Comparison of ENCODE assay signal across 12 cellular contexts in genomic region chr9:99112750-99113417, GRCh38. TPM values are rescaled to one million over a fixed set of nuclear protein-coding genes. Genes with fewer than 3 reads are reported as not detected.
DNase-seq lines count a peak whose midpoint lies in the region; ATAC-seq and TF ChIP-seq lines count a peak whose summit lies in the region.
"Had no signal": no experiment of that assay in that cellular context is flagged by ENCODE, and none has a peak within 500 bp of the region (broad histone marks: within the 10 kb centered on the region; RNA-seq: fewer than 3 reads in every experiment).

No MANE protein-coding gene starts in this region.

- H3K9me3 Mint-ChIP-seq in CD4-positive, alpha-beta memory T cell, result no peaks in the 10 kb centered on the region
- H3K9me3 Mint-ChIP-seq in activated T-helper 2 cell treated with anti-CD3 and anti-CD28 coated beads, Interferon-gamma antibody, Interleukin-2, Interleukin-4, amounts not matched to agents 10 μg/mL and 5 μg/mL and 100 μg/mL, durations not matched to agents 14 hours and 24 hours and 36 hours, result no peaks in the 10 kb centered on the region
- no peaks in the 10 kb centered on the region for H3K9me3 Mint-ChIP-seq in naive thymus-derived CD4-positive, alpha-beta T cell

- H3K4me3 ChIP-seq in CD4-positive, alpha-beta memory T cell (ENCODE audit: low read length in 2 of 2), result peak overlapping the region in 1 of 2 donors; percentile 35
- H3K4me3 ChIP-seq in MM.1S (ENCODE audit: low read length), result no peak overlapping the region
- H3K4me3 ChIP-seq in naive thymus-derived CD4-positive, alpha-beta T cell (ENCODE audit: low read length), result peak overlapping the region; percentile 15
- H3K4me3 ChIP-seq: left ventricle myocardium inferior, PC-9 had no signal

- POLR2A ChIA-PET in CD4-positive, alpha-beta memory T cell (lab: Charles Lee; ENCODE audit: partially characterized antibody), result interaction anchor here (0.6 to 4.7 kb wide), 16 partner anchors 8 to 306 kb away, joined by 3 to 42 read pairs (median 4); partner anchors contain the start of gene TGFBR1
- POLR2A ChIA-PET in naive thymus-derived CD4-positive, alpha-beta T cell (lab: Charles Lee), result interaction anchor here (1.1 to 4.5 kb wide), 7 partner anchors 8 to 54 kb away, joined by 3 to 48 read pairs (median 12); partner anchors contain the start of gene TGFBR1

- H3K36me3 Mint-ChIP-seq in CD4-positive, alpha-beta memory T cell, result no peaks in the 10 kb centered on the region
- H3K36me3 Mint-ChIP-seq in activated T-helper 2 cell treated with anti-CD3 and anti-CD28 coated beads, Interferon-gamma antibody, Interleukin-2, Interleukin-4, amounts not matched to agents 10 μg/mL and 5 μg/mL and 100 μg/mL, durations not matched to agents 14 hours and 24 hours and 36 hours (ENCODE audit: low read depth), result peaks cover 30% of the 10 kb centered on the region
- peaks cover 0 to 38% (median 4%) of the 10 kb centered on the region in 5 donors for H3K36me3 Mint-ChIP-seq in naive thymus-derived CD4-positive, alpha-beta T cell

- no peak for TF ChIP-seq CTCF in MM.1S (IDR thresholded peaks at IDR 0.05; ENCODE audit: low read length)

- peaks cover 75 to 95% (median 83%) of the 10 kb centered on the region in 4 donors for H3K4me1 Mint-ChIP-seq in CD4-positive, alpha-beta memory T cell
- H3K4me1 Mint-ChIP-seq in activated T-helper 2 cell treated with anti-CD3 and anti-CD28 coated beads, Interferon-gamma antibody, Interleukin-2, Interleukin-4, amounts not matched to agents 10 μg/mL and 5 μg/mL and 100 μg/mL, durations not matched to agents 14 hours and 24 hours and 36 hours (ENCODE audit: low read depth), result peaks cover 55% of the 10 kb centered on the region
- H3K4me1 Mint-ChIP-seq in naive thymus-derived CD4-positive, alpha-beta T cell, result peaks cover 66 to 97% (median 93%) of the 10 kb centered on the region in 7 donors

- no peak overlapping the region for H3K9ac ChIP-seq in MM.1S (ENCODE audit: low read length)

- peak; percentile 79 to 85 (median 80) for DNase-seq in CD4-positive, alpha-beta memory T cell
- DNase-seq in MM.1S, result peak; percentile 18
- peak; percentile 30 for DNase-seq in activated T-helper 2 cell treated with anti-CD3 and anti-CD28 coated beads, Interferon-gamma antibody, Interleukin-2, Interleukin-4, amounts not matched to agents 10 μg/mL and 5 μg/mL and 100 μg/mL, durations not matched to agents 14 hours and 24 hours and 36 hours (ENCODE audit: low spot score)
- DNase-seq in naive thymus-derived CD4-positive, alpha-beta T cell, result peak in 7 of 9 donors; percentile 73 to 88 (median 83)
- DNase-seq: Caco-2, left ventricle myocardium inferior, NCI-H1436, PC-9 had no signal

- H3K27ac Mint-ChIP-seq in CD4-positive, alpha-beta memory T cell, result peak overlapping the region; percentile 60 to 90 (median 79)
- H3K27ac Mint-ChIP-seq in activated T-helper 2 cell treated with anti-CD3 and anti-CD28 coated beads, Interferon-gamma antibody, Interleukin-2, Interleukin-4, amounts not matched to agents 10 μg/mL and 5 μg/mL and 100 μg/mL, durations not matched to agents 14 hours and 24 hours and 36 hours, result peak overlapping the region; percentile 23
- H3K27ac Mint-ChIP-seq in naive thymus-derived CD4-positive, alpha-beta T cell, result peak overlapping the region; percentile 65 to 90 (median 82)

- peak overlapping the region; percentile 37 to 85 (median 72) for H3K4me3 Mint-ChIP-seq in CD4-positive, alpha-beta memory T cell
- H3K4me3 Mint-ChIP-seq in activated T-helper 2 cell treated with anti-CD3 and anti-CD28 coated beads, Interferon-gamma antibody, Interleukin-2, Interleukin-4, amounts not matched to agents 10 μg/mL and 5 μg/mL and 100 μg/mL, durations not matched to agents 14 hours and 24 hours and 36 hours (ENCODE audit: low read depth), result peak overlapping the region; percentile 24
- H3K4me3 Mint-ChIP-seq in naive thymus-derived CD4-positive, alpha-beta T cell, result peak overlapping the region; percentile 62 to 83 (median 78)

- no peaks in the 10 kb centered on the region for H3K27me3 ChIP-seq in CD4-positive, alpha-beta memory T cell (ENCODE audit: insufficient read depth, low read length)
- no peaks in the 10 kb centered on the region for H3K27me3 ChIP-seq in MM.1S (replicated peaks; ENCODE audit: insufficient read depth, low read length)
- H3K27me3 ChIP-seq in naive thymus-derived CD4-positive, alpha-beta T cell (ENCODE audit: control insufficient read depth in 2 of 2, insufficient read depth in 2 of 2, low read length in 2 of 2), result no peaks in the 10 kb centered on the region

- intact Hi-C loops in CD4-positive, alpha-beta memory T cell (cut with micrococcal nuclease), result loop anchor here (1.0 to 5.0 kb wide), 6 partner anchors 9 to 711 kb away; no protein-coding TSS in a partner anchor
- intact Hi-C loops in activated T-helper 2 cell treated with anti-CD3 and anti-CD28 coated beads, Interferon-gamma antibody, Interleukin-2, Interleukin-4, amounts not matched to agents 10 μg/mL and 5 μg/mL and 100 μg/mL, durations not matched to agents 14 hours and 24 hours and 36 hours (cut with micrococcal nuclease), result no loop called here
- intact Hi-C loops in naive thymus-derived CD4-positive, alpha-beta T cell (cut with micrococcal nuclease), result loop anchor here (1.0 to 5.0 kb wide), 12 partner anchors 8 to 306 kb away; partner anchors contain the start of genes GALNT12 (in 1 of the 2) and TGFBR1 (in 1 of the 2)

- ATAC-seq in naive thymus-derived CD4-positive, alpha-beta T cell, result peak; percentile 97
- ATAC-seq in HG03439 (IDR thresholded peaks at IDR 0.05; ENCODE audit: unreplicated experiment) (no peak), GM19455 (IDR thresholded peaks at IDR 0.05; ENCODE audit: unreplicated experiment) (no peak), GM21515 (IDR thresholded peaks at IDR 0.05; ENCODE audit: unreplicated experiment) (no peak), HG02571 (IDR thresholded peaks at IDR 0.05; ENCODE audit: unreplicated experiment) (no peak)

- H3K79me2 ChIP-seq in MM.1S (ENCODE audit: low read length), result peaks cover 5% of the 10 kb centered on the region; the same call in 1 of the 2 replicates

- H3K9me3 ChIP-seq in CD4-positive, alpha-beta memory T cell (ENCODE audit: control insufficient read depth in 1 of 2, low read length in 2 of 2), result no peaks in the 10 kb centered on the region
- no peaks in the 10 kb centered on the region for H3K9me3 ChIP-seq in MM.1S (replicated peaks; ENCODE audit: insufficient read depth, low read length)
- H3K9me3 ChIP-seq in naive thymus-derived CD4-positive, alpha-beta T cell (ENCODE audit: control insufficient read depth in 2 of 3, low read length in 3 of 3), result no peaks in the 10 kb centered on the region
- H3K9me3 ChIP-seq: Caco-2, left ventricle myocardium inferior had no signal

- no peaks in the 10 kb centered on the region for H3F3A ChIP-seq in MM.1S (ENCODE audit: insufficient read depth, low read length)

- no peaks in the 10 kb centered on the region for H3K9me2 ChIP-seq in MM.1S (replicated peaks; ENCODE audit: insufficient read depth, low read length)

- no peak overlapping the region for H2AFZ ChIP-seq in MM.1S (ENCODE audit: low read length)
- H2AFZ ChIP-seq: PC-9 had no signal

- H3K36me3 ChIP-seq in CD4-positive, alpha-beta memory T cell (ENCODE audit: insufficient read depth, low read length), result no peaks in the 10 kb centered on the region
- no peaks in the 10 kb centered on the region for H3K36me3 ChIP-seq in MM.1S (replicated peaks; ENCODE audit: insufficient read depth, low read length)
- no peaks in the 10 kb centered on the region for H3K36me3 ChIP-seq in naive thymus-derived CD4-positive, alpha-beta T cell (ENCODE audit: control insufficient read depth in 2 of 3, insufficient read depth in 3 of 3, low read length in 3 of 3)
- H3K36me3 ChIP-seq: left ventricle myocardium inferior had no signal

- no peaks in the 10 kb centered on the region for H4K20me1 ChIP-seq in MM.1S (ENCODE audit: insufficient read depth, low read length)

- 0 out of 2 replicates have a peak overlapping the region, but pooled peaks have one; percentile 16 for H3K4me2 ChIP-seq in MM.1S (ENCODE audit: low read depth, low read length)
- H3K4me2 ChIP-seq: PC-9 had no signal

- H3K27ac ChIP-seq in CD4-positive, alpha-beta memory T cell (ENCODE audit: low read depth, low read length), result peak overlapping the region; percentile 27
- no peak overlapping the region for H3K27ac ChIP-seq in MM.1S (ENCODE audit: low read length)
- H3K27ac ChIP-seq in naive thymus-derived CD4-positive, alpha-beta T cell (ENCODE audit: low read depth, low read length), result peak overlapping the region; percentile 34
- H3K27ac ChIP-seq: PC-9 had no signal

- H3K27me3 Mint-ChIP-seq in CD4-positive, alpha-beta memory T cell, result no peaks in the 10 kb centered on the region
- H3K27me3 Mint-ChIP-seq in activated T-helper 2 cell treated with anti-CD3 and anti-CD28 coated beads, Interferon-gamma antibody, Interleukin-2, Interleukin-4, amounts not matched to agents 10 μg/mL and 5 μg/mL and 100 μg/mL, durations not matched to agents 14 hours and 24 hours and 36 hours (ENCODE audit: low read depth), result no peaks in the 10 kb centered on the region
- no peaks in the 10 kb centered on the region for H3K27me3 Mint-ChIP-seq in naive thymus-derived CD4-positive, alpha-beta T cell

- CTCF ChIA-PET in CD4-positive, alpha-beta memory T cell (lab: Charles Lee; ENCODE audit: partially characterized antibody), result interaction anchor here (1.2 to 3.4 kb wide), 7 partner anchors 9 to 99 kb away, joined by 3 to 17 read pairs (median 5); partner anchors contain the start of gene TGFBR1
- CTCF ChIA-PET in naive thymus-derived CD4-positive, alpha-beta T cell (lab: Charles Lee), result interaction anchor here (0.6 to 2.4 kb wide), 8 partner anchors 9 to 98 kb away, joined by 3 to 13 read pairs (median 4); partner anchors contain the start of gene TGFBR1

- peaks cover 94% of the 10 kb centered on the region for H3K4me1 ChIP-seq in CD4-positive, alpha-beta memory T cell (ENCODE audit: insufficient read depth, low read length)
- H3K4me1 ChIP-seq in MM.1S (ENCODE audit: low read length), result peaks cover 9% of the 10 kb centered on the region; the same call in 1 of the 2 replicates
- H3K4me1 ChIP-seq in naive thymus-derived CD4-positive, alpha-beta T cell (ENCODE audit: control insufficient read depth in 2 of 2, insufficient read depth in 2 of 2, low read length in 2 of 2), result peaks cover 81 to 82% of the 10 kb centered on the region in 2 donors
- H3K4me1 ChIP-seq: Caco-2 had no signal

RNA-seq across cellular contexts. Expression of gene TGFBR1, which starts 8.0 kb away (rescaled TPM):
- 10 to 100 TPM; 26.4 to 27.4 TPM for total RNA-seq in CD4-positive, alpha-beta memory T cell
- 10 to 100 TPM; 19.1 to 21.4 TPM for polyA plus RNA-seq in CD4-positive, alpha-beta memory T cell
- 30.6 and 30.8 TPM in 2 replicates for total RNA-seq in activated T-helper 2 cell treated with anti-CD3 and anti-CD28 coated beads, Interferon-gamma antibody, Interleukin-2, Interleukin-4, amounts not matched to agents 10 μg/mL and 5 μg/mL and 100 μg/mL, durations not matched to agents 14 hours and 24 hours and 36 hours
- total RNA-seq in naive thymus-derived CD4-positive, alpha-beta T cell, result 10 to 100 TPM; 20.6 to 95.5 (median 29.5) TPM
- polyA plus RNA-seq in naive thymus-derived CD4-positive, alpha-beta T cell, result 10 to 100 TPM; 18.3 to 22.0 TPM

Comparison
In these comparisons a context has a peak if more than half of its experiments do, and no peak if none do; other contexts are left out.
1. DNase-seq: peak in every context shown above with its lines; median percentile 83 in naive thymus-derived CD4-positive, alpha-beta T cell; 80 in CD4-positive, alpha-beta memory T cell; 30 in activated T-helper 2 cell treated with anti-CD3 and anti-CD28 coated beads, Interferon-gamma antibody, Interleukin-2, Interleukin-4, amounts not matched to agents 10 μg/mL and 5 μg/mL and 100 μg/mL, durations not matched to agents 14 hours and 24 hours and 36 hours; 18 in MM.1S.
2. H3K27ac Mint-ChIP-seq: peak in every context shown above with its lines; median percentile 82 in naive thymus-derived CD4-positive, alpha-beta T cell; 79 in CD4-positive, alpha-beta memory T cell; 23 in activated T-helper 2 cell treated with anti-CD3 and anti-CD28 coated beads, Interferon-gamma antibody, Interleukin-2, Interleukin-4, amounts not matched to agents 10 μg/mL and 5 μg/mL and 100 μg/mL, durations not matched to agents 14 hours and 24 hours and 36 hours.
3. H3K4me3 Mint-ChIP-seq: peak in every context shown above with its lines; median percentile 78 in naive thymus-derived CD4-positive, alpha-beta T cell; 72 in CD4-positive, alpha-beta memory T cell; 24 in activated T-helper 2 cell treated with anti-CD3 and anti-CD28 coated beads, Interferon-gamma antibody, Interleukin-2, Interleukin-4, amounts not matched to agents 10 μg/mL and 5 μg/mL and 100 μg/mL, durations not matched to agents 14 hours and 24 hours and 36 hours.